In genomic region chr10:6579193-6579903, GRCh38 we compare ENCODE assay signal across 9 cellular contexts. TPM values are rescaled to one million over a fixed set of nuclear protein-coding genes. Genes with fewer than 3 reads are reported as not detected.
DNase-seq lines count a peak whose midpoint lies in the region; ATAC-seq and TF ChIP-seq lines count a peak whose summit lies in the region.
"Had no signal": no experiment of that assay in that cellular context is flagged by ENCODE, and none has a peak within 500 bp of the region (broad histone marks: within the 10 kb centered on the region; RNA-seq: fewer than 3 reads in every experiment).

No MANE protein-coding gene starts in this region.

- peaks cover 64% of the 10 kb centered on the region for H3K4me1 Mint-ChIP-seq in activated CD4-positive, alpha-beta T cell treated with anti-CD3 and anti-CD28 coated beads, Interleukin-2, amount 10 ng/mL, durations not matched to agents 7 days and 5 days

- H3K27me3 ChIP-seq in lung (ENCODE audit: control insufficient read depth, insufficient read depth) (no peaks in the 10 kb centered on the region), thoracic aorta (replicated peaks; ENCODE audit: insufficient read depth) (no peaks in the 10 kb centered on the region)

- ATAC-seq in lung (ENCODE audit: insufficient read depth, low FRiP score) (peak; percentile 4), thoracic aorta (ENCODE audit: insufficient number of reproducible peaks, low FRiP score, low read depth) (no peak), GM18519 (IDR thresholded peaks at IDR 0.05; ENCODE audit: low FRiP score, unreplicated experiment) (no peak), HG03159 (IDR thresholded peaks at IDR 0.05; ENCODE audit: unreplicated experiment) (no peak), HG02973 (IDR thresholded peaks at IDR 0.05; ENCODE audit: unreplicated experiment) (no peak)

- CTCF ChIA-PET in activated CD4-positive, alpha-beta T cell treated with anti-CD3 and anti-CD28 coated beads, Interleukin-2, amount 10 ng/mL, durations not matched to agents 7 days and 5 days (lab: Charles Lee): interaction anchor here (0.6 to 3.5 kb wide), 7 partner anchors 14 to 101 kb away, joined by 3 to 26 read pairs (median 5); no protein-coding TSS in a partner anchor

- H3K9me3 ChIP-seq in lung (ENCODE audit: control insufficient read depth in 2 of 2, insufficient read depth in 1 of 2, low read length in 1 of 2) (peaks cover 0 to 1% of the 10 kb centered on the region in 2 donors), thoracic aorta (no peaks in the 10 kb centered on the region)

- POLR2A ChIA-PET in activated CD4-positive, alpha-beta T cell treated with anti-CD3 and anti-CD28 coated beads, Interleukin-2, amount 10 ng/mL, durations not matched to agents 7 days and 5 days (lab: Charles Lee): interaction anchor here (0.6 to 0.8 kb wide), 2 partner anchors 84 to 134 kb away, joined by 4 read pairs; no protein-coding TSS in a partner anchor

- H3K4me1 ChIP-seq in lung (ENCODE audit: control insufficient read depth in 2 of 2, insufficient read depth in 2 of 2, low read length in 2 of 2) (peaks cover 0 to 1% of the 10 kb centered on the region in 2 donors), thoracic aorta (ENCODE audit: control insufficient read depth in 1 of 2, low read depth in 2 of 2) (no peaks in the 10 kb centered on the region)

- peak overlapping the region in 1 of 2 donors; percentile 74 for H3K27ac ChIP-seq in lung (ENCODE audit: low read depth in 1 of 2, low read length in 1 of 2)
- no peak overlapping the region for H3K27ac ChIP-seq in thoracic aorta

- H3K27ac Mint-ChIP-seq in activated CD4-positive, alpha-beta T cell treated with anti-CD3 and anti-CD28 coated beads, Interleukin-2, amount 10 ng/mL, durations not matched to agents 7 days and 5 days: peak overlapping the region; percentile 92

- H3K36me3 ChIP-seq in lung (ENCODE audit: control insufficient read depth in 2 of 2, insufficient read depth in 2 of 2, low read length in 2 of 2) (no peaks in the 10 kb centered on the region), thoracic aorta (no peaks in the 10 kb centered on the region)

- peaks cover 72% of the 10 kb centered on the region for H3K36me3 Mint-ChIP-seq in activated CD4-positive, alpha-beta T cell treated with anti-CD3 and anti-CD28 coated beads, Interleukin-2, amount 10 ng/mL, durations not matched to agents 7 days and 5 days (ENCODE audit: low read depth)

- peaks cover 2% of the 10 kb centered on the region for H3K9me3 Mint-ChIP-seq in activated CD4-positive, alpha-beta T cell treated with anti-CD3 and anti-CD28 coated beads, Interleukin-2, amount 10 ng/mL, durations not matched to agents 7 days and 5 days

- no peak for TF ChIP-seq CTCF in lung (IDR thresholded peaks at IDR 0.05; ENCODE audit: control extremely low read depth, extremely low read depth)
- TF ChIP-seq CTCF in thoracic aorta (IDR thresholded peaks at IDR 0.05): no peak

- H3K4me3 ChIP-seq in lung (peak overlapping the region; percentile 30), thoracic aorta (peak overlapping the region; percentile 72)

- 12 to 14% methylated on average over 16 of the region's 16 CpGs for WGBS in lung, 2 donors

- H3K27me3 Mint-ChIP-seq in activated CD4-positive, alpha-beta T cell treated with anti-CD3 and anti-CD28 coated beads, Interleukin-2, amount 10 ng/mL, durations not matched to agents 7 days and 5 days: no peaks in the 10 kb centered on the region

- peak; percentile 37 for DNase-seq in activated CD4-positive, alpha-beta T cell treated with anti-CD3 and anti-CD28 coated beads, Interleukin-2, amount 10 ng/mL, durations not matched to agents 7 days and 5 days
- DNase-seq in activated CD4-positive, alpha-beta T cell treated with anti-CD3 and anti-CD28 coated beads, Interleukin-2, amount 50 U/mL, for 1 hour: no peak
- DNase-seq in astrocyte of the hippocampus (ENCODE audit: low read depth, low spot score) (peak; percentile 25), lung (ENCODE audit: low spot score) (no peak), thoracic aorta (ENCODE audit: low spot score) (no peak)

- peak overlapping the region; percentile 80 for H3K4me3 Mint-ChIP-seq in activated CD4-positive, alpha-beta T cell treated with anti-CD3 and anti-CD28 coated beads, Interleukin-2, amount 10 ng/mL, durations not matched to agents 7 days and 5 days

RNA-seq across cellular contexts. Expression of gene PRKCQ, which starts 0.7 kb away (rescaled TPM):
- 10 to 100 TPM; 62.6 to 69.5 TPM for total RNA-seq in activated CD4-positive, alpha-beta T cell treated with anti-CD3 and anti-CD28 coated beads, Interleukin-2, amount 10 ng/mL, durations not matched to agents 7 days and 5 days
- 1 to 10 TPM; 8.5 to 9.1 TPM for total RNA-seq in lung
- 1 to 10 TPM; 2.8 to 5.9 TPM for polyA plus RNA-seq in lung
- total RNA-seq in thoracic aorta: under 1 TPM; 0.41 to 0.42 TPM
- total RNA-seq: LHCN-M2 had no signal

Comparison
In these comparisons a context has a peak if more than half of its experiments do, and no peak if none do; other contexts are left out.
1. DNase-seq: peak in activated CD4-positive, alpha-beta T cell treated with anti-CD3 and anti-CD28 coated beads, Interleukin-2, amount 10 ng/mL, durations not matched to agents 7 days and 5 days (single experiment) and astrocyte of the hippocampus (single experiment); none in activated CD4-positive, alpha-beta T cell treated with anti-CD3 and anti-CD28 coated beads, Interleukin-2, amount 50 U/mL, for 1 hour (single experiment), lung (single experiment) and thoracic aorta (single experiment).
2. RNA of gene PRKCQ, which starts 0.7 kb away (total RNA-seq): 62.6 to 69.5 TPM in activated CD4-positive, alpha-beta T cell treated with anti-CD3 and anti-CD28 coated beads, Interleukin-2, amount 10 ng/mL, durations not matched to agents 7 days and 5 days and 8.5 to 9.1 TPM in lung; 0.41 to 0.42 TPM in thoracic aorta; every median in the first group is over 4 times any median in the second.